ENCODE assay signal across 1 cellular context in genomic region chr4:99447513-99447912, GRCh38.
TF ChIP-seq lines count a peak whose summit lies in the region.

No MANE protein-coding gene starts in this region.

TF ChIP-seq in GM23338, 12 proteins besides CTCF, POLR2A, EP300 and RAD21 (continued from another document):
- TF ChIP-seq ZNF462 (CRISPR knock-in tag; IDR thresholded peaks at IDR 0.05) (no peak), JUNB (IDR thresholded peaks at IDR 0.05; ENCODE audit: unreplicated experiment) (no peak), CREB1 (CRISPR knock-in tag; IDR thresholded peaks at IDR 0.05; ENCODE audit: low read depth) (no peak), ETS1 (IDR thresholded peaks at IDR 0.05) (no peak), NANOG (IDR thresholded peaks at IDR 0.05; ENCODE audit: borderline replicate concordance) (no peak), REST (IDR thresholded peaks at IDR 0.05; ENCODE audit: unreplicated experiment) (no peak), EZH2phosphoT487 (IDR thresholded peaks at IDR 0.05; ENCODE audit: unreplicated experiment) (no peak)
